In the genomic region with DNA sequence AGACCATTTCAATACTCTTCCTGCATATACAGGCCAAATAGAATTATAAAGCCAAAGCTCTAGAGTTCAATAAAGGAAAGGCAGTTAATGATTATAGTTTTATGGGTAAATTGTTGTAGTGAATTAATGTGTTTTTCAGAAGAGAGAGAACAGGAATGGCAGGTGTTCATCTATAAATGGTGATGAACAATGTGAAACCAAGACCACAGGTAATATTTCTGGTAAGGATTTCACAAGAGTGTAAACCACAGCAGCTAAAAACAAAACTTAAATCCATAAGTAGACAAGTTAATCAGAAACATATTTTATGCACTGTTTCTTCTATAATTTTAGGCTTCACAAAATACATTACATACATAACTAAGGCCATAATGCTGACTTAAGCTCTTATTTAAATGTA, we compare ENCODE assay signal across 14 cellular contexts.
DNase-seq lines count a peak whose midpoint lies in the region; ATAC-seq and TF ChIP-seq lines count a peak whose summit lies in the region.
"Had no signal": no experiment of that assay in that cellular context is flagged by ENCODE, and none has a peak within 500 bp of the region (broad histone marks: within the 10 kb centered on the region; RNA-seq: fewer than 3 reads in every experiment).

No MANE protein-coding gene starts in this region.

- peak overlapping the region; percentile 40 for H3K27ac ChIP-seq in VCaP
- H3K27ac ChIP-seq in gastrocnemius medialis = no peak overlapping the region
- H3K27ac ChIP-seq: adrenal gland, hepatocyte had no signal

- H3K36me3 ChIP-seq in gastrocnemius medialis = no peaks in the 10 kb centered on the region
- H3K36me3 ChIP-seq: adrenal gland had no signal

- no peak overlapping the region for H3K27ac Mint-ChIP-seq in activated CD4-positive, alpha-beta T cell treated with anti-CD3 and anti-CD28 coated beads, Interleukin-2, amount 10 ng/mL, durations not matched to agents 24 days and 14 days
- H3K27ac Mint-ChIP-seq: activated CD8-positive, alpha-beta T cell treated with anti-CD3 and anti-CD28 coated beads for 36 hours; endodermal cell had no signal

- no peaks in the 10 kb centered on the region for H3K4me1 ChIP-seq in gastrocnemius medialis
- H3K4me1 ChIP-seq: adrenal gland had no signal

- in situ Hi-C loops in gastrocnemius medialis (cut with MboI; ENCODE audit: low sequenced_read_pairs in 4 of 4) = no loop called here

- H3K4me1 Mint-ChIP-seq in activated CD4-positive, alpha-beta T cell treated with anti-CD3 and anti-CD28 coated beads, Interleukin-2, amount 10 ng/mL, durations not matched to agents 24 days and 14 days = no peaks in the 10 kb centered on the region
- H3K4me1 Mint-ChIP-seq: endodermal cell had no signal

- H3K9me3 Mint-ChIP-seq in activated CD4-positive, alpha-beta T cell treated with anti-CD3 and anti-CD28 coated beads, Interleukin-2, amount 10 ng/mL, durations not matched to agents 24 days and 14 days = no peaks in the 10 kb centered on the region
- H3K9me3 Mint-ChIP-seq: activated CD8-positive, alpha-beta T cell treated with anti-CD3 and anti-CD28 coated beads for 36 hours; endodermal cell had no signal

- intact Hi-C loops in gastrocnemius medialis (cut with DNase I; ENCODE audit: low total_unique reads) = no loop called here
- intact Hi-C loops in activated CD4-positive, alpha-beta T cell treated with anti-CD3 and anti-CD28 coated beads, Interleukin-2, amount 10 ng/mL, durations not matched to agents 24 days and 14 days (cut with micrococcal nuclease) = no loop called here

- ATAC-seq in GM19025 (IDR thresholded peaks at IDR 0.05; ENCODE audit: low read depth, unreplicated experiment) (peak; percentile 96), GM21737 (IDR thresholded peaks at IDR 0.05; ENCODE audit: unreplicated experiment) (peak; percentile 97), HG03159 (IDR thresholded peaks at IDR 0.05; ENCODE audit: unreplicated experiment) (peak; percentile 97), gastrocnemius medialis (no peak)
- ATAC-seq: activated CD8-positive, alpha-beta T cell treated with anti-CD3 and anti-CD28 coated beads for 36 hours; K562 had no signal

- H3K27me3 ChIP-seq in gastrocnemius medialis = no peaks in the 10 kb centered on the region
- H3K27me3 ChIP-seq: adrenal gland, hepatocyte had no signal

- DNase-seq in NCI-H2029 (lab: John Stamatoyannopoulos, UW) = no peak
- no peak for DNase-seq in gastrocnemius medialis
- no peak for DNase-seq in activated CD4-positive, alpha-beta T cell treated with anti-CD3 and anti-CD28 coated beads, Interleukin-2, amount 10 ng/mL, durations not matched to agents 24 days and 14 days
- DNase-seq in stimulated activated CD4-positive, alpha-beta T cell treated with anti-CD3 and anti-CD28 coated beads, Interleukin-4, amount 100 ng/mL, for 24 hours = no peak
- DNase-seq: activated CD8-positive, alpha-beta T cell treated with anti-CD3 and anti-CD28 coated beads for 36 hours; adrenal gland; Calu3; endodermal cell had no signal

- no peak overlapping the region for H3K4me3 Mint-ChIP-seq in activated CD4-positive, alpha-beta T cell treated with anti-CD3 and anti-CD28 coated beads, Interleukin-2, amount 10 ng/mL, durations not matched to agents 24 days and 14 days
- H3K4me3 Mint-ChIP-seq: activated CD8-positive, alpha-beta T cell treated with anti-CD3 and anti-CD28 coated beads for 36 hours; endodermal cell had no signal

- H3K27me3 Mint-ChIP-seq in activated CD4-positive, alpha-beta T cell treated with anti-CD3 and anti-CD28 coated beads, Interleukin-2, amount 10 ng/mL, durations not matched to agents 24 days and 14 days = no peaks in the 10 kb centered on the region
- H3K27me3 Mint-ChIP-seq: activated CD8-positive, alpha-beta T cell treated with anti-CD3 and anti-CD28 coated beads for 36 hours had no signal

- no peaks in the 10 kb centered on the region for H3K9me3 ChIP-seq in gastrocnemius medialis
- H3K9me3 ChIP-seq: adrenal gland had no signal

- TF ChIP-seq CTCF in VCaP (conservative IDR thresholded peaks at IDR 0.05) (no peak), gastrocnemius medialis (IDR thresholded peaks at IDR 0.05 in 4 of 5, conservative IDR thresholded peaks at IDR 0.05 in 1 of 5) (no peak)

- TF ChIP-seq POLR2A in gastrocnemius medialis (IDR thresholded peaks at IDR 0.05) = no peak

- H3K36me3 Mint-ChIP-seq in activated CD4-positive, alpha-beta T cell treated with anti-CD3 and anti-CD28 coated beads, Interleukin-2, amount 10 ng/mL, durations not matched to agents 24 days and 14 days (ENCODE audit: low read depth) = no peaks in the 10 kb centered on the region

- no peak overlapping the region for H3K4me3 ChIP-seq in gastrocnemius medialis
- H3K4me3 ChIP-seq: adrenal gland, hepatocyte, K562 had no signal

Comparison
In these comparisons a context has a peak if more than half of its experiments do, and no peak if none do; other contexts are left out.
1. ATAC-seq: peak in GM19025 (single experiment), GM21737 (single experiment) and HG03159 (single experiment); none in gastrocnemius medialis (0 of 2).